ENCODE assay signal across 13 cellular contexts in genomic region chr1:31647106-31647505, GRCh38. TPM values are rescaled to one million over a fixed set of nuclear protein-coding genes. Genes with fewer than 3 reads are reported as not detected.
DNase-seq lines count a peak whose midpoint lies in the region; ATAC-seq and TF ChIP-seq lines count a peak whose summit lies in the region.
"Had no signal": no experiment of that assay in that cellular context is flagged by ENCODE, and none has a peak within 500 bp of the region (broad histone marks: within the 10 kb centered on the region; RNA-seq: fewer than 3 reads in every experiment).

No MANE protein-coding gene starts in this region.

- DNase-seq in AG09309 (ENCODE audit: low read depth) (peak; percentile 71), Caco-2 (no peak), breast epithelium (ENCODE audit: low spot score in 2 of 2) (peak in 1 of 2 donors; percentile 76)
- DNase-seq: activated CD4-positive, alpha-beta T cell treated with anti-CD3 and anti-CD28 coated beads, Interleukin-2, amount 10 ng/mL, durations not matched to agents 7 days and 5 days; activated effector memory CD4-positive, alpha-beta T cell treated with anti-CD3 and anti-CD28 coated beads, Interleukin-2, amount 50 U/mL, for 16 hours; MV-4-11; stimulated activated CD4-positive, alpha-beta T cell treated with anti-CD3 and anti-CD28 coated beads, Interleukin-4, amount 100 ng/mL, for 4 hours; stimulated activated naive CD4-positive, alpha-beta T cell treated with Interleukin-2 at 50 U/mL for 16 hours had no signal

- ATAC-seq in GM21423 (IDR thresholded peaks at IDR 0.05; ENCODE audit: unreplicated experiment), result no peak
- ATAC-seq in GM18909 (IDR thresholded peaks at IDR 0.05; ENCODE audit: poor library complexity, unreplicated experiment), result no peak
- no peak for ATAC-seq in GM21528 (IDR thresholded peaks at IDR 0.05; ENCODE audit: low FRiP score, unreplicated experiment)

- no TSS peak for BruUV-seq in Caco-2 (replicated peaks; lab: Mats Ljungman, UMichigan)

- H3K4me1 Mint-ChIP-seq in Caco-2 (ENCODE audit: low read depth, unreplicated experiment), result peaks cover 17% of the 10 kb centered on the region
- H3K4me1 Mint-ChIP-seq in nephron, result peaks cover 55% of the 10 kb centered on the region

- H3K4me3 ChIP-seq in AG09309 (ENCODE audit: control insufficient read depth, low read depth, low read length), result no peak overlapping the region
- no peak overlapping the region for H3K4me3 ChIP-seq in Caco-2 (ENCODE audit: low read depth, low read length)
- no peak overlapping the region for H3K4me3 ChIP-seq in breast epithelium
- H3K4me3 ChIP-seq: esophagus muscularis mucosa had no signal

- no peak for TF ChIP-seq POLR2A in breast epithelium (IDR thresholded peaks at IDR 0.05)

- H3K27ac Mint-ChIP-seq in Caco-2 (ENCODE audit: unreplicated experiment), result no peak overlapping the region
- H3K27ac Mint-ChIP-seq in nephron, result peak overlapping the region; percentile 24 to 72 (median 24)
- H3K27ac Mint-ChIP-seq: activated CD4-positive, alpha-beta T cell treated with anti-CD3 and anti-CD28 coated beads, Interleukin-2, amount 10 ng/mL, durations not matched to agents 7 days and 5 days had no signal

- H3K36me3 Mint-ChIP-seq in Caco-2 (ENCODE audit: insufficient read depth, unreplicated experiment) (peaks cover 17% of the 10 kb centered on the region), nephron (ENCODE audit: low read depth) (no peaks in the 10 kb centered on the region)

- intact Hi-C loops in Caco-2 (cut with micrococcal nuclease; ENCODE audit: unreplicated experiment), result no loop called here
- intact Hi-C loops in breast epithelium (cut with DNase I; ENCODE audit: low total_unique reads), result no loop called here

- H3K27me3 Mint-ChIP-seq in Caco-2 (ENCODE audit: insufficient read depth, unreplicated experiment), result no peaks in the 10 kb centered on the region
- H3K27me3 Mint-ChIP-seq in nephron (ENCODE audit: low read depth), result no peaks in the 10 kb centered on the region
- H3K27me3 Mint-ChIP-seq: activated CD4-positive, alpha-beta T cell treated with anti-CD3 and anti-CD28 coated beads, Interleukin-2, amount 10 ng/mL, durations not matched to agents 7 days and 5 days had no signal

- H3K9me3 Mint-ChIP-seq in Caco-2 (ENCODE audit: unreplicated experiment) (no peaks in the 10 kb centered on the region), nephron (no peaks in the 10 kb centered on the region)

- H3K4me3 Mint-ChIP-seq in Caco-2 (ENCODE audit: unreplicated experiment), result peak overlapping the region; percentile 20
- peak overlapping the region; percentile 94 to 95 (median 94) for H3K4me3 Mint-ChIP-seq in nephron
- H3K4me3 Mint-ChIP-seq: activated CD4-positive, alpha-beta T cell treated with anti-CD3 and anti-CD28 coated beads, Interleukin-2, amount 10 ng/mL, durations not matched to agents 7 days and 5 days had no signal

- H3K9me3 ChIP-seq in Caco-2 (no peaks in the 10 kb centered on the region), breast epithelium (no peaks in the 10 kb centered on the region)
- H3K9me3 ChIP-seq: esophagus muscularis mucosa had no signal

- peak; percentile 37 for TF ChIP-seq CTCF in AG09309 (IDR thresholded peaks at IDR 0.05; ENCODE audit: control insufficient read depth, insufficient read depth, low read depth, low read length, missing control alignments)
- TF ChIP-seq CTCF in Caco-2 (IDR thresholded peaks at IDR 0.05; ENCODE audit: insufficient read depth in 1 of 2, low read depth in 1 of 2, low read length in 1 of 2, severe bottlenecking in 1 of 2, unreplicated experiment in 1 of 2), result no peak
- peak in 1 of 3 donors; percentile 35 for TF ChIP-seq CTCF in breast epithelium (IDR thresholded peaks at IDR 0.05)
- no peak for TF ChIP-seq CTCF in nephron (IDR thresholded peaks at IDR 0.05; ENCODE audit: unreplicated experiment in 3 of 3)

- H3K27ac ChIP-seq in breast epithelium, result peak overlapping the region; percentile 74 to 99

- CTCF ChIA-PET in Caco-2 (lab: Charles Lee), result no interaction called here

- H3K27me3 ChIP-seq in Caco-2 (replicated peaks; ENCODE audit: control insufficient read depth, insufficient read depth, low read length) (no peaks in the 10 kb centered on the region), breast epithelium (no peaks in the 10 kb centered on the region)
- H3K27me3 ChIP-seq: esophagus muscularis mucosa had no signal

- H3K4me1 ChIP-seq in Caco-2 (0 out of 2 replicates have a peak, but pooled peaks cover 9% of the 10 kb centered on the region), breast epithelium (peaks cover 7 to 43% of the 10 kb centered on the region in 2 donors)

- POLR2A ChIA-PET in Caco-2 (lab: Charles Lee), result no interaction called here

- no peaks in the 10 kb centered on the region for H3K36me3 ChIP-seq in Caco-2 (ENCODE audit: control insufficient read depth, insufficient read depth, low read length)
- H3K36me3 ChIP-seq in breast epithelium, result no peaks in the 10 kb centered on the region

RNA-seq across cellular contexts. Expression of gene PEF1, which starts 2.4 kb away (rescaled TPM):
- total RNA-seq in Caco-2 (2022), result 21.9 and 22.1 TPM in 2 replicates
- total RNA-seq in breast epithelium, result 10 to 100 TPM; 67.8 to 84.9 (median 70.1) TPM

RNA-seq across cellular contexts. Expression of gene HCRTR1, which starts 29.6 kb away (rescaled TPM):
- total RNA-seq in Caco-2 (2022) (not detected in 2 replicates), breast epithelium (not detected)
- total RNA-seq: activated CD4-positive, alpha-beta T cell treated with anti-CD3 and anti-CD28 coated beads, Interleukin-2, amount 10 ng/mL, durations not matched to agents 7 days and 5 days had no signal

RNA-seq across cellular contexts. Expression of gene COL16A1, which starts 56.7 kb away (rescaled TPM):
- 0.44 and 0.50 TPM in 2 replicates for total RNA-seq in Caco-2 (2022)
- 10 to 100 TPM; 55.2 to 79.5 (median 58.7) TPM for total RNA-seq in breast epithelium
- total RNA-seq: activated CD4-positive, alpha-beta T cell treated with anti-CD3 and anti-CD28 coated beads, Interleukin-2, amount 10 ng/mL, durations not matched to agents 7 days and 5 days had no signal

Comparison
In these comparisons a context has a peak if more than half of its experiments do, and no peak if none do; other contexts are left out.
1. RNA of gene COL16A1, which starts 56.7 kb away (total RNA-seq): 55.2 to 79.5 TPM in breast epithelium; 0.44 to 0.50 TPM in Caco-2; every median in the first group is over 10 times any median in the second.